20 cellular contexts compared by ENCODE assay signal in the genomic region with DNA sequence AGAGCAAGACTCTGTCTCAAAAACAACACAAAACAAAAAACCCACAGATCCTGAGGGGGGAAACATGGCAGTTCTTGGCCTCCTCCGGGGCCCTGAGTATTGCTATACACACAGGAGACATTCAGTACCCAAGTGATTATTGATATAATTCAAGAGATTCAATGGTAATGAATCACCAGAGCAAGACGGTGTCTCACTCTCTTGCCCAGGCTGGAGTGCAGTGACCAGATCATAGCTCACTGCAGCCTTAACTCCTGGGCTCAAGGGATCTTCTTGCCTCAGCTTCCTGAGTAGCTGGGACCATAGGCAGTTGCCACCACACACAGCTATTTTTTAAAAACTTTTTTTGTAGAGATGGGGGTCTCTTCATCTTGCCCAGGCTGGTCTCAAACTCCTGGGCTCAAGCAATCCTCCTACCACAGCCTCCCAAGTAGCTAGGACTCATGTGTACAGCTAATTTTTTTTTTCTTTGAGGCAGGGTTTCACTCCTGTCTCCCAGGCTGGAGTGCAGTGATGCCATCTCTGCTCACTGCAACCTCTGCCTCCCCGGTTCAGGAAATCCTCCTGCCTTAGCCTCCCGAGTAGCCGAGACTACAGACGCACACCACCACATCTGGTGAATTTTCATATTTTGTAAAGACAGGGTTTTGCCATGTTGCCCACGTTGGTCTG. TPM values are rescaled to one million over a fixed set of nuclear protein-coding genes. Genes with fewer than 3 reads are reported as not detected.
DNase-seq lines count a peak whose midpoint lies in the region; ATAC-seq and TF ChIP-seq lines count a peak whose summit lies in the region.
"Had no signal": no experiment of that assay in that cellular context is flagged by ENCODE, and none has a peak within 500 bp of the region (broad histone marks: within the 10 kb centered on the region; RNA-seq: fewer than 3 reads in every experiment).

No MANE protein-coding gene starts in this region.

- no peak overlapping the region for H3K27ac Mint-ChIP-seq in activated CD4-positive, alpha-beta T cell treated with anti-CD3 and anti-CD28 coated beads, Interleukin-2, amount 10 ng/mL, durations not matched to agents 7 days and 5 days
- H3K27ac Mint-ChIP-seq in brain: peak overlapping the region in 4 of 5 experiments; percentile 8 to 78 (median 22)
- H3K27ac Mint-ChIP-seq in neural progenitor cell: peak overlapping the region; percentile 13
- H3K27ac Mint-ChIP-seq: stimulated activated effector memory CD8-positive, alpha-beta T cell treated with anti-CD3 and anti-CD28 coated beads, Interleukin-12 subunit alpha, Interleukin-12 subunit beta, amount 100 ng/mL, for 72 hours had no signal

- 72 to 76% (median 75%) methylated on average over 7 of the region's 7 CpGs for WGBS in psoas muscle, 3 donors

- ATAC-seq in HG03457 (IDR thresholded peaks at IDR 0.05; ENCODE audit: unreplicated experiment) (no peak), psoas muscle (no peak), GM19452 (IDR thresholded peaks at IDR 0.05; ENCODE audit: unreplicated experiment) (no peak)
- ATAC-seq: stimulated activated effector memory CD8-positive, alpha-beta T cell treated with anti-CD3 and anti-CD28 coated beads, Interleukin-12 subunit alpha, Interleukin-12 subunit beta, amount 100 ng/mL, for 72 hours had no signal

- H3K27ac ChIP-seq in KOPT-K1 (ENCODE audit: low read depth, low read length, poor library complexity, severe bottlenecking) (peak overlapping the region; percentile 56), neural progenitor cell (no peak overlapping the region), psoas muscle (no peak overlapping the region)
- H3K27ac ChIP-seq: A549, epithelial cell of prostate, heart right ventricle, uterus had no signal

- no peak for DNase-seq in activated CD4-positive, alpha-beta T cell treated with anti-CD3 and anti-CD28 coated beads, Interleukin-2, amount 10 ng/mL, durations not matched to agents 7 days and 5 days
- DNase-seq in activated CD4-positive, alpha-beta T cell treated with anti-CD3 and anti-CD28 coated beads for 4 hours: no peak
- no peak for DNase-seq in neural progenitor cell (ENCODE audit: low spot score)
- DNase-seq in psoas muscle: no peak
- DNase-seq: activated CD4-positive, CD25-positive, alpha-beta regulatory T cell treated with anti-CD3 and anti-CD28 coated beads, Interleukin-2, amount 50 U/mL, for 72 hours; activated naive CD4-positive, alpha-beta T cell treated with anti-CD3 and anti-CD28 coated beads, Interleukin-2, amount 50 U/mL, for 16 hours; cerebellar nuclear complex; NCI-H2029 treated with DMSO at 0.1 percent for 48 hours; NCI-H226; Right ventricle myocardium superior; uterus had no signal

- no peak overlapping the region for H3K9ac ChIP-seq in neural progenitor cell

- CTCF ChIA-PET in activated CD4-positive, alpha-beta T cell treated with anti-CD3 and anti-CD28 coated beads, Interleukin-2, amount 10 ng/mL, durations not matched to agents 7 days and 5 days (lab: Charles Lee): interaction anchor here (0.6 to 1.5 kb wide), 10 partner anchors 13 to 299 kb away, joined by 3 to 5 read pairs (median 4); no protein-coding TSS in a partner anchor

- no peaks in the 10 kb centered on the region for H3F3A ChIP-seq in neural progenitor cell (ENCODE audit: low read depth)

- no peak overlapping the region for H2AFZ ChIP-seq in neural progenitor cell (replicated peaks)

- no peaks in the 10 kb centered on the region for H3K36me3 ChIP-seq in KOPT-K1 (ENCODE audit: insufficient read depth, low read length)
- H3K36me3 ChIP-seq in neural progenitor cell: no peaks in the 10 kb centered on the region
- no peaks in the 10 kb centered on the region for H3K36me3 ChIP-seq in psoas muscle (ENCODE audit: insufficient read depth in 1 of 2, low read depth in 1 of 2)
- H3K36me3 ChIP-seq: BE2C, heart right ventricle, uterus had no signal

- POLR2A ChIA-PET in activated CD4-positive, alpha-beta T cell treated with anti-CD3 and anti-CD28 coated beads, Interleukin-2, amount 10 ng/mL, durations not matched to agents 7 days and 5 days (lab: Charles Lee): no interaction called here

- H3K4me3 ChIP-seq in neural progenitor cell (no peak overlapping the region), psoas muscle (no peak overlapping the region)
- H3K4me3 ChIP-seq: A549, uterus had no signal

- TF ChIP-seq CTCF in brain (conservative IDR thresholded peaks at IDR 0.05) (no peak), neural progenitor cell (IDR thresholded peaks at IDR 0.05) (no peak), psoas muscle (IDR thresholded peaks at IDR 0.05) (no peak)

- H3K9me3 Mint-ChIP-seq in activated CD4-positive, alpha-beta T cell treated with anti-CD3 and anti-CD28 coated beads, Interleukin-2, amount 10 ng/mL, durations not matched to agents 7 days and 5 days: no peaks in the 10 kb centered on the region
- no peaks in the 10 kb centered on the region for H3K9me3 Mint-ChIP-seq in brain
- no peaks in the 10 kb centered on the region for H3K9me3 Mint-ChIP-seq in neural progenitor cell
- H3K9me3 Mint-ChIP-seq: stimulated activated effector memory CD8-positive, alpha-beta T cell treated with anti-CD3 and anti-CD28 coated beads, Interleukin-12 subunit alpha, Interleukin-12 subunit beta, amount 100 ng/mL, for 72 hours had no signal

- peaks cover 21% of the 10 kb centered on the region for H3K4me1 Mint-ChIP-seq in activated CD4-positive, alpha-beta T cell treated with anti-CD3 and anti-CD28 coated beads, Interleukin-2, amount 10 ng/mL, durations not matched to agents 7 days and 5 days
- H3K4me1 Mint-ChIP-seq in brain (peaks cover 4% of the 10 kb centered on the region), neural progenitor cell (no peaks in the 10 kb centered on the region)

- no peaks in the 10 kb centered on the region for H3K36me3 Mint-ChIP-seq in activated CD4-positive, alpha-beta T cell treated with anti-CD3 and anti-CD28 coated beads, Interleukin-2, amount 10 ng/mL, durations not matched to agents 7 days and 5 days (ENCODE audit: low read depth)
- H3K36me3 Mint-ChIP-seq in brain (peaks cover 5% of the 10 kb centered on the region), neural progenitor cell (peaks cover 2% of the 10 kb centered on the region)

- H3K4me1 ChIP-seq in neural progenitor cell (no peaks in the 10 kb centered on the region), psoas muscle (no peaks in the 10 kb centered on the region)
- H3K4me1 ChIP-seq: A549, BE2C, uterus had no signal

- H3K79me2 ChIP-seq in neural progenitor cell (ENCODE audit: low read depth): no peaks in the 10 kb centered on the region

- no peaks in the 10 kb centered on the region for H4K20me1 ChIP-seq in neural progenitor cell (ENCODE audit: low read depth)

- no peak overlapping the region for H3K4me2 ChIP-seq in neural progenitor cell

- H3K4me3 Mint-ChIP-seq in activated CD4-positive, alpha-beta T cell treated with anti-CD3 and anti-CD28 coated beads, Interleukin-2, amount 10 ng/mL, durations not matched to agents 7 days and 5 days: peak overlapping the region; percentile 31
- H3K4me3 Mint-ChIP-seq in brain (no peak overlapping the region), neural progenitor cell (no peak overlapping the region)
- H3K4me3 Mint-ChIP-seq: stimulated activated effector memory CD8-positive, alpha-beta T cell treated with anti-CD3 and anti-CD28 coated beads, Interleukin-12 subunit alpha, Interleukin-12 subunit beta, amount 100 ng/mL, for 72 hours had no signal

- intact Hi-C loops in psoas muscle (cut with DNase I): loop anchor here (2.0 to 10.0 kb wide), 3 partner anchors 48 to 275 kb away; a partner anchor contains a TSS

- H3K27me3 ChIP-seq in neural progenitor cell (no peaks in the 10 kb centered on the region), psoas muscle (ENCODE audit: insufficient read depth in 3 of 3, low read length in 2 of 3) (no peaks in the 10 kb centered on the region)
- H3K27me3 ChIP-seq: BE2C, heart right ventricle, uterus had no signal

- H3K27me3 Mint-ChIP-seq in activated CD4-positive, alpha-beta T cell treated with anti-CD3 and anti-CD28 coated beads, Interleukin-2, amount 10 ng/mL, durations not matched to agents 7 days and 5 days: peaks cover 14% of the 10 kb centered on the region
- H3K27me3 Mint-ChIP-seq in brain (peaks cover 9% of the 10 kb centered on the region), neural progenitor cell (ENCODE audit: insufficient read depth, low read depth) (no peaks in the 10 kb centered on the region)

- H3K9me3 ChIP-seq in KOPT-K1 (ENCODE audit: insufficient read depth, low read length, poor library complexity, severe bottlenecking) (no peaks in the 10 kb centered on the region), neural progenitor cell (ENCODE audit: low read depth) (no peaks in the 10 kb centered on the region), psoas muscle (no peaks in the 10 kb centered on the region)
- H3K9me3 ChIP-seq: A549, BE2C, heart right ventricle, uterus had no signal

RNA-seq across cellular contexts. Expression of a gene that starts 21.8 kb away (rescaled TPM):
- 10 to 100 TPM; 19.8 to 24.4 TPM for total RNA-seq in activated CD4-positive, alpha-beta T cell treated with anti-CD3 and anti-CD28 coated beads, Interleukin-2, amount 10 ng/mL, durations not matched to agents 7 days and 5 days
- polyA plus RNA-seq in brain (ENCODE audit: insufficient read depth, low read depth, low replicate concordance): 2.2 TPM
- total RNA-seq in neural progenitor cell (ENCODE audit: low replicate concordance): 68.2 and 104 TPM in 2 replicates
- total RNA-seq in psoas muscle: 10 to 100 TPM; 14.0 to 16.6 (median 16.4) TPM
- polyA plus RNA-seq in psoas muscle: 1 to 10 TPM; 3.1 to 6.2 (median 3.8) TPM

RNA-seq across cellular contexts. Expression of a gene that starts 46.9 kb away (rescaled TPM):
- 100 to 1,000 TPM; 161 to 180 TPM for total RNA-seq in activated CD4-positive, alpha-beta T cell treated with anti-CD3 and anti-CD28 coated beads, Interleukin-2, amount 10 ng/mL, durations not matched to agents 7 days and 5 days
- polyA plus RNA-seq in brain (ENCODE audit: insufficient read depth, low read depth, low replicate concordance) (43.2 TPM), psoas muscle (10 to 100 TPM; 24.2 to 35.7 (median 31.5) TPM)
- total RNA-seq in neural progenitor cell (ENCODE audit: low replicate concordance) (43.5 and 80.1 TPM in 2 replicates), psoas muscle (10 to 100 TPM; 20.4 to 42.3 (median 26.8) TPM)
